ENCODE assay signal across 8 cellular contexts in genomic region chr2:46335966-46336436, GRCh38. TPM values are rescaled to one million over a fixed set of nuclear protein-coding genes. Genes with fewer than 3 reads are reported as not detected.
DNase-seq lines count a peak whose midpoint lies in the region; ATAC-seq and TF ChIP-seq lines count a peak whose summit lies in the region.

No MANE protein-coding gene starts in this region.

- H3K36me3 ChIP-seq in heart left ventricle (no peaks in the 10 kb centered on the region), uterus (no peaks in the 10 kb centered on the region)

- intact Hi-C loops in heart left ventricle (cut with DNase I) (loop anchor here in 3 of 10 donors (5.0 kb wide), 2 partner anchors 34 to 39 kb away; partner anchors contain the start of gene EPAS1 (in 1 of the 3)), left cardiac atrium (cut with DNase I) (loop anchor here in 1 of 2 donors (2.0 kb wide), 1 partner anchor 37 kb away; no protein-coding TSS in a partner anchor), uterus (cut with DNase I; ENCODE audit: low total_unique reads) (no loop called here)

- peak overlapping the region; percentile 21 for H3K4me3 Mint-ChIP-seq in neural crest cell

- H3K9me3 ChIP-seq in heart left ventricle (no peaks in the 10 kb centered on the region), uterus (no peaks in the 10 kb centered on the region)

- H3K4me1 ChIP-seq in heart left ventricle: peaks cover 50 to 100% (median 98%) of the 10 kb centered on the region in 12 donors
- H3K4me1 ChIP-seq in uterus: peaks cover 18 to 25% of the 10 kb centered on the region in 2 donors

- peak overlapping the region in 10 of 12 donors; percentile 19 to 52 (median 32) for H3K4me3 ChIP-seq in heart left ventricle
- peak overlapping the region; percentile 5 to 22 for H3K4me3 ChIP-seq in uterus

- H3K36me3 Mint-ChIP-seq in neural crest cell (ENCODE audit: low read depth): no peaks in the 10 kb centered on the region

- no peak for TF ChIP-seq POLR2A in heart left ventricle (IDR thresholded peaks at IDR 0.05)
- TF ChIP-seq POLR2A in uterus (IDR thresholded peaks at IDR 0.05): no peak

- peak overlapping the region; percentile 85 for H3K27ac Mint-ChIP-seq in neural crest cell (ENCODE audit: unreplicated experiment)

- H3K9me3 Mint-ChIP-seq in neural crest cell: no peaks in the 10 kb centered on the region

- peaks cover 26% of the 10 kb centered on the region for H3K4me1 Mint-ChIP-seq in neural crest cell

- peak in 1 of 5 donors; percentile 52 for DNase-seq in heart left ventricle
- no peak for DNase-seq in left cardiac atrium
- DNase-seq in epithelial cell of prostate (ENCODE audit: low read depth, low spot score): no peak
- DNase-seq in neural crest cell (ENCODE audit: low read depth, low spot score): no peak
- DNase-seq in uterus: peak in 1 of 2 donors; percentile 49
- DNase-seq in stimulated activated CD4-positive, alpha-beta T cell treated with anti-CD3 and anti-CD28 coated beads, Interleukin-4, amount 100 ng/mL, for 24 hours: no peak

- TF ChIP-seq CTCF in heart left ventricle (IDR thresholded peaks at IDR 0.05): no peak
- no peak for TF ChIP-seq CTCF in neural crest cell (conservative IDR thresholded peaks at IDR 0.05)
- TF ChIP-seq CTCF in uterus (IDR thresholded peaks at IDR 0.05): no peak

- peak overlapping the region; percentile 59 to 92 (median 80) for H3K27ac ChIP-seq in heart left ventricle
- H3K27ac ChIP-seq in epithelial cell of prostate: peak overlapping the region; percentile 92
- peak overlapping the region; percentile 82 to 88 for H3K27ac ChIP-seq in uterus

- H3K27me3 Mint-ChIP-seq in neural crest cell (ENCODE audit: low read depth): peaks cover 6% of the 10 kb centered on the region

- WGBS in heart left ventricle, 4 donors: 28 to 46% (median 29%) methylated on average over 7 of the region's 7 CpGs

- ATAC-seq in heart left ventricle: no peak
- ATAC-seq in left cardiac atrium: no peak
- ATAC-seq in HG03045 (IDR thresholded peaks at IDR 0.05; ENCODE audit: unreplicated experiment): no peak
- no peak for ATAC-seq in GM21576 (IDR thresholded peaks at IDR 0.05; ENCODE audit: unreplicated experiment)

- no peaks in the 10 kb centered on the region for H3K27me3 ChIP-seq in heart left ventricle
- no peaks in the 10 kb centered on the region for H3K27me3 ChIP-seq in uterus

RNA-seq across cellular contexts. Expression of gene EPAS1, which starts 38.8 kb away (rescaled TPM):
- 100 to 1,000 TPM; 194 to 790 (median 216) TPM for total RNA-seq in heart left ventricle
- polyA plus RNA-seq in heart left ventricle: 100 to 1,000 TPM in 1 of 2 donors, 10 to 100 TPM in 1; 93.6 to 153 TPM
- total RNA-seq in left cardiac atrium: 100 to 1,000 TPM; 262 to 377 TPM
- 0.14 and 0.27 TPM in 2 replicates for total RNA-seq in neural crest cell
- 100 to 1,000 TPM in 3 of 4 donors, 10 to 100 TPM in 1; 35.0 to 465 (median 202) TPM for total RNA-seq in uterus

Comparison
In these comparisons a context has a peak if more than half of its experiments do, and no peak if none do; other contexts are left out.
1. RNA of gene EPAS1, which starts 38.8 kb away (total RNA-seq): 262 to 377 TPM in left cardiac atrium, 35.0 to 465 TPM in uterus and 194 to 790 TPM in heart left ventricle; 0.14 to 0.27 TPM in neural crest cell; every median in the first group is over 10 times any median in the second.
2. Peak in every context shown above with its lines, with median percentiles within 50 percentile points of each other: H3K27ac ChIP-seq.